Comparison of ENCODE assay signal across 8 cellular contexts in genomic region chr4:35934370-35934981, GRCh38.
DNase-seq lines count a peak whose midpoint lies in the region; ATAC-seq and TF ChIP-seq lines count a peak whose summit lies in the region.

No MANE protein-coding gene starts in this region.

- H3K36me3 ChIP-seq in left ventricle myocardium inferior (no peaks in the 10 kb centered on the region), neuronal stem cell (replicated peaks in 1 of 2; ENCODE audit: control insufficient read depth in 2 of 2, insufficient read depth in 2 of 2, low read length in 2 of 2) (no peaks in the 10 kb centered on the region)

- H3K9me3 Mint-ChIP-seq in activated naive CD8-positive, alpha-beta T cell treated with anti-CD3 and anti-CD28 coated beads, Interleukin-2, amount 50 U/mL, for 24 hours, result no peaks in the 10 kb centered on the region

- intact Hi-C loops in left ventricle myocardium inferior (cut with micrococcal nuclease) (no loop called here), left cardiac atrium (cut with DNase I) (no loop called here)

- ATAC-seq in left cardiac atrium, result no peak
- ATAC-seq in activated naive CD8-positive, alpha-beta T cell treated with anti-CD3 and anti-CD28 coated beads, Interleukin-2, amount 50 U/mL, for 24 hours, result no peak

- H3K36me3 Mint-ChIP-seq in activated naive CD8-positive, alpha-beta T cell treated with anti-CD3 and anti-CD28 coated beads, Interleukin-2, amount 50 U/mL, for 24 hours (ENCODE audit: low read depth), result no peaks in the 10 kb centered on the region

- H3K4me1 ChIP-seq in left ventricle myocardium inferior, result no peaks in the 10 kb centered on the region
- peaks cover 0 to 2% of the 10 kb centered on the region in 2 donors for H3K4me1 ChIP-seq in neuronal stem cell (ENCODE audit: control insufficient read depth in 2 of 2, insufficient read depth in 1 of 2, low read depth in 1 of 2, low read length in 2 of 2)

- no peak overlapping the region for H2BK15ac ChIP-seq in neuronal stem cell (ENCODE audit: low read length)

- TF ChIP-seq CTCF in left ventricle myocardium inferior (IDR thresholded peaks at IDR 0.05; ENCODE audit: borderline replicate concordance), result peak; percentile 58

- no peaks in the 10 kb centered on the region for H3K79me1 ChIP-seq in neuronal stem cell (ENCODE audit: low read depth, low read length)

- no CpG with 5 or more reads among the region's 4 CpGs for WGBS in neuronal stem cell (ENCODE audit: extremely low coverage in 2 of 2, insufficient read length in 2 of 2, insufficient replicate concordance in 1 of 2), 2 donors

- H3K9me3 ChIP-seq in left ventricle myocardium inferior (replicated peaks) (no peaks in the 10 kb centered on the region), neuronal stem cell (replicated peaks in 1 of 2; ENCODE audit: control insufficient read depth in 2 of 2, insufficient read depth in 1 of 2, low read depth in 1 of 2, low read length in 2 of 2) (no peaks in the 10 kb centered on the region)

- no peak overlapping the region for H2BK5ac ChIP-seq in neuronal stem cell (ENCODE audit: low read length)

- no peak overlapping the region for H3K4me3 ChIP-seq in left ventricle myocardium inferior
- H3K4me3 ChIP-seq in neuronal stem cell (ENCODE audit: low read length in 2 of 2), result no peak overlapping the region

- no peak overlapping the region for H2AK5ac ChIP-seq in neuronal stem cell (ENCODE audit: low read depth, low read length)

- H3K9ac ChIP-seq in neuronal stem cell (ENCODE audit: low read depth, low read length, poor library complexity), result no peak overlapping the region

- no peak overlapping the region for H2AFZ ChIP-seq in neuronal stem cell (ENCODE audit: low read length)

- no peak overlapping the region for H3K27ac Mint-ChIP-seq in activated naive CD8-positive, alpha-beta T cell treated with anti-CD3 and anti-CD28 coated beads, Interleukin-2, amount 50 U/mL, for 24 hours

- H4K91ac ChIP-seq in neuronal stem cell (ENCODE audit: low read depth, low read length, poor library complexity), result no peak overlapping the region

- DNase-seq in left ventricle myocardium inferior (no peak), left cardiac atrium (no peak), NCI-H2171 (lab: John Stamatoyannopoulos, UW) (peak; percentile 0), dermis blood vessel endothelial cell (peak; percentile 21), neuronal stem cell (ENCODE audit: low spot score) (peak; percentile 39), UCSD-AML1 (lab: John Stamatoyannopoulos, UW; ENCODE audit: unreplicated experiment) (no peak)
- no peak for DNase-seq in activated naive CD8-positive, alpha-beta T cell treated with anti-CD3 and anti-CD28 coated beads, Interleukin-2, amount 50 U/mL, for 24 hours
- DNase-seq in activated CD4-positive, CD25-positive, alpha-beta regulatory T cell (lab: John Stamatoyannopoulos, UW), result no peak

- no peak overlapping the region for H3K4ac ChIP-seq in neuronal stem cell (ENCODE audit: low read length)

- no peak overlapping the region for H3K4me3 Mint-ChIP-seq in activated naive CD8-positive, alpha-beta T cell treated with anti-CD3 and anti-CD28 coated beads, Interleukin-2, amount 50 U/mL, for 24 hours

- H2BK120ac ChIP-seq in neuronal stem cell (ENCODE audit: low read depth, low read length), result no peak overlapping the region

- H3K14ac ChIP-seq in neuronal stem cell (ENCODE audit: low read length), result no peak overlapping the region

- no peak overlapping the region for H2BK12ac ChIP-seq in neuronal stem cell (ENCODE audit: low read length)

- H3K27ac ChIP-seq in left ventricle myocardium inferior (replicated peaks) (no peak overlapping the region), neuronal stem cell (replicated peaks; ENCODE audit: low read length) (no peak overlapping the region)

- H3K4me2 ChIP-seq in neuronal stem cell (ENCODE audit: insufficient read depth, low read length, poor library complexity, severe bottlenecking), result no peak overlapping the region

- no peak overlapping the region for H3K23ac ChIP-seq in neuronal stem cell (ENCODE audit: low read depth, low read length, poor library complexity)

- peaks cover 2% of the 10 kb centered on the region for H3K27me3 Mint-ChIP-seq in activated naive CD8-positive, alpha-beta T cell treated with anti-CD3 and anti-CD28 coated beads, Interleukin-2, amount 50 U/mL, for 24 hours

- no peaks in the 10 kb centered on the region for H3K4me1 Mint-ChIP-seq in activated naive CD8-positive, alpha-beta T cell treated with anti-CD3 and anti-CD28 coated beads, Interleukin-2, amount 50 U/mL, for 24 hours

- H3K18ac ChIP-seq in neuronal stem cell (ENCODE audit: low read length), result no peak overlapping the region

- H3K27me3 ChIP-seq in left ventricle myocardium inferior (ENCODE audit: low read depth) (no peaks in the 10 kb centered on the region), neuronal stem cell (ENCODE audit: control insufficient read depth in 3 of 3, insufficient read depth in 3 of 3, low read depth in 1 of 3, low read length in 3 of 3) (no peaks in the 10 kb centered on the region)

- no peak overlapping the region for H4K8ac ChIP-seq in neuronal stem cell (ENCODE audit: low read depth, low read length)

Comparison
In these comparisons a context has a peak if more than half of its experiments do, and no peak if none do; other contexts are left out.
1. DNase-seq: peak in NCI-H2171 (single experiment), dermis blood vessel endothelial cell (single experiment) and neuronal stem cell (single experiment); none in left ventricle myocardium inferior (single experiment), left cardiac atrium (single experiment), activated naive CD8-positive, alpha-beta T cell treated with anti-CD3 and anti-CD28 coated beads, Interleukin-2, amount 50 U/mL, for 24 hours (single experiment), UCSD-AML1 (single experiment) and activated CD4-positive, CD25-positive, alpha-beta regulatory T cell (0 of 4).